ENCODE assay signal across 8 cellular contexts in the genomic region with DNA sequence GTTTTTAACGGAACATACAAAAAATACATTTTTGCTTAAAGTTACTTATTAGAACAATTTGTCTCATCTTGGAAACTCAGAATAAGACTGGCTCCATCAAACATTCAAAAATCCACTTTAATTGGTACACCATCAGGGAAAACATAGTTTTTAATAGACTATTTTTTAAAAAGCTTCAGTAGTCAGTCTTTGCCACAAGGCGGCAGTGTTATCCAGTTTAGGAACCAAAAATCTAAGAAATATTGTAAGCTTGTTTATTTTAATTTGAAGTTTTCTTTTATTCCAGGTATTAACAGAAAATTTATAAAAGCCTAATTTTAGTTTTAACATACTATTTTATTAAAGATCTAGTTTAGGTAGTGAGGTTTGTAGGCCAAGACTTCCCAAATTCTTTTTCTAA.
DNase-seq lines count a peak whose midpoint lies in the region; TF ChIP-seq lines count a peak whose summit lies in the region.

No MANE protein-coding gene starts in this region.

- POLR2A ChIA-PET in CD8-positive, alpha-beta memory T cell (lab: Charles Lee): no interaction called here

- no peak overlapping the region for H2AFZ ChIP-seq in hepatocyte

- no peaks in the 10 kb centered on the region for H3K27me3 ChIP-seq in hepatocyte
- no peaks in the 10 kb centered on the region for H3K27me3 ChIP-seq in CD8-positive, alpha-beta memory T cell (ENCODE audit: insufficient read depth, low read length, poor library complexity, severe bottlenecking)

- WGBS in hepatocyte (ENCODE audit: low lambda C conversion rate, missing lambda C conversion rate): 34% methylated on average over 2 of the region's 2 CpGs

- H3K27ac Mint-ChIP-seq in CD8-positive, alpha-beta memory T cell: no peak overlapping the region

- no peaks in the 10 kb centered on the region for H3K36me3 ChIP-seq in hepatocyte (replicated peaks; ENCODE audit: insufficient read depth, low read depth)
- no peaks in the 10 kb centered on the region for H3K36me3 ChIP-seq in CD8-positive, alpha-beta memory T cell (ENCODE audit: insufficient read depth, low read length)

- no peak overlapping the region for H3K27ac ChIP-seq in hepatocyte
- H3K27ac ChIP-seq in CD8-positive, alpha-beta memory T cell (ENCODE audit: low read depth, low read length): no peak overlapping the region

- no peaks in the 10 kb centered on the region for H3K79me2 ChIP-seq in hepatocyte

- no peak overlapping the region for H3K4me3 ChIP-seq in hepatocyte
- no peak overlapping the region for H3K4me3 ChIP-seq in CD8-positive, alpha-beta memory T cell (ENCODE audit: low read length)

- H3K9me3 ChIP-seq in hepatocyte (ENCODE audit: low read depth): no peaks in the 10 kb centered on the region
- H3K9me3 ChIP-seq in CD8-positive, alpha-beta memory T cell (ENCODE audit: low read length): no peaks in the 10 kb centered on the region

- peaks cover 0 to 4% of the 10 kb centered on the region in 2 donors for H3K27me3 Mint-ChIP-seq in CD8-positive, alpha-beta memory T cell

- no peaks in the 10 kb centered on the region for H3K4me1 ChIP-seq in hepatocyte (ENCODE audit: insufficient read depth)
- no peaks in the 10 kb centered on the region for H3K4me1 ChIP-seq in CD8-positive, alpha-beta memory T cell (ENCODE audit: insufficient read depth, low read length)

- H3K9me2 ChIP-seq in hepatocyte (replicated peaks; ENCODE audit: insufficient read depth): no peaks in the 10 kb centered on the region

- no peaks in the 10 kb centered on the region for H3K36me3 Mint-ChIP-seq in CD8-positive, alpha-beta memory T cell

- DNase-seq in ACHN (peak; percentile 1), SK-N-DZ (ENCODE audit: low spot score) (peak; percentile 8), hepatocyte (ENCODE audit: low spot score) (peak; percentile 27), D341Med (ENCODE audit: low spot score) (no peak), DMS79 (lab: John Stamatoyannopoulos, UW) (no peak), SKM-1 treated with dmso at 0.1 percent for 144 hours (lab: John Stamatoyannopoulos, UW; ENCODE audit: unreplicated experiment) (no peak)
- no peak for DNase-seq in CD8-positive, alpha-beta memory T cell

- no peaks in the 10 kb centered on the region for H3K9me3 Mint-ChIP-seq in CD8-positive, alpha-beta memory T cell

- H3K4me1 Mint-ChIP-seq in CD8-positive, alpha-beta memory T cell: no peaks in the 10 kb centered on the region

- CTCF ChIA-PET in CD8-positive, alpha-beta memory T cell (lab: Charles Lee): no interaction called here

- in situ Hi-C loops in ACHN (cut with HindIII; ENCODE audit: low pct_ligation_motif_present, low pct_unique_long_range_greater_than_20kb, low sequenced_read_pairs): no loop called here

- no peaks in the 10 kb centered on the region for H4K20me1 ChIP-seq in hepatocyte (ENCODE audit: insufficient read depth, poor library complexity, severe bottlenecking)

- H3K4me3 Mint-ChIP-seq in CD8-positive, alpha-beta memory T cell: no peak overlapping the region

- H3K4me2 ChIP-seq in hepatocyte: no peak overlapping the region

- peak; percentile 40; the same call in 2 of the 3 replicates for TF ChIP-seq CTCF in GM12872 (IDR thresholded peaks at IDR 0.05; ENCODE audit: insufficient read depth, low read depth, low read length)
- TF ChIP-seq CTCF in hepatocyte (IDR thresholded peaks at IDR 0.05; ENCODE audit: poor library complexity): peak; percentile 73

Comparison
In these comparisons a context has a peak if more than half of its experiments do, and no peak if none do; other contexts are left out.
1. DNase-seq: peak in ACHN (single experiment), SK-N-DZ (single experiment) and hepatocyte (single experiment); none in D341Med (single experiment), DMS79 (single experiment), CD8-positive, alpha-beta memory T cell (0 of 5) and SKM-1 treated with dmso at 0.1 percent for 144 hours (single experiment).